In genomic region chr1:227948493-227949260, GRCh38 we compare ENCODE assay signal across 8 cellular contexts. TPM values are rescaled to one million over a fixed set of nuclear protein-coding genes. Genes with fewer than 3 reads are reported as not detected.
DNase-seq lines count a peak whose midpoint lies in the region; ATAC-seq and TF ChIP-seq lines count a peak whose summit lies in the region.

No MANE protein-coding gene starts in this region.

- H3K4me3 ChIP-seq in Caco-2 (ENCODE audit: low read depth, low read length) (peak overlapping the region; percentile 58), endodermal cell (ENCODE audit: low read length) (peak overlapping the region; percentile 81), ovary (peak overlapping the region; percentile 67)

- H3K9me3 Mint-ChIP-seq in Caco-2 (ENCODE audit: unreplicated experiment) (no peaks in the 10 kb centered on the region), endodermal cell (peaks cover under 1% of the 10 kb centered on the region)

- H3K36me3 Mint-ChIP-seq in Caco-2 (ENCODE audit: insufficient read depth, unreplicated experiment) (peaks cover 5% of the 10 kb centered on the region), endodermal cell (ENCODE audit: low read depth) (no peaks in the 10 kb centered on the region)

- DNase-seq in Caco-2 (peak in 1 of 2 experiments; percentile 10), NCI-H345 (lab: John Stamatoyannopoulos, UW) (peak; percentile 34), endodermal cell (no peak), ovary (no peak), AML-193 (lab: John Stamatoyannopoulos, UW) (no peak)
- no peak for DNase-seq in activated CD4-positive, CD25-positive, alpha-beta regulatory T cell (lab: John Stamatoyannopoulos, UW)

- H3K36me3 ChIP-seq in Caco-2 (ENCODE audit: control insufficient read depth, insufficient read depth, low read length) (no peaks in the 10 kb centered on the region), endodermal cell (ENCODE audit: control insufficient read depth, insufficient read depth, low read length) (no peaks in the 10 kb centered on the region), ovary (no peaks in the 10 kb centered on the region)

- CTCF ChIA-PET in Caco-2 (lab: Charles Lee): interaction anchor here (0.9 kb wide), 2 partner anchors 161 to 467 kb away, joined by 3 read pairs; no protein-coding TSS in a partner anchor

- no peaks in the 10 kb centered on the region for H3K27me3 ChIP-seq in Caco-2 (replicated peaks; ENCODE audit: control insufficient read depth, insufficient read depth, low read length)
- H3K27me3 ChIP-seq in endodermal cell (ENCODE audit: control insufficient read depth, insufficient read depth, low read length, poor library complexity, severe bottlenecking): peaks cover 24% of the 10 kb centered on the region
- no peaks in the 10 kb centered on the region for H3K27me3 ChIP-seq in ovary

- H3K4me1 ChIP-seq in Caco-2 (peaks cover 9% of the 10 kb centered on the region), endodermal cell (ENCODE audit: control insufficient read depth, insufficient read depth, low read length) (no peaks in the 10 kb centered on the region), ovary (ENCODE audit: insufficient read depth) (peaks cover 10% of the 10 kb centered on the region)

- no peak overlapping the region for H3K27ac Mint-ChIP-seq in Caco-2 (ENCODE audit: unreplicated experiment)
- H3K27ac Mint-ChIP-seq in endodermal cell: no peak overlapping the region

- H3K4me3 Mint-ChIP-seq in Caco-2 (ENCODE audit: unreplicated experiment): peak overlapping the region; percentile 65
- peak overlapping the region; percentile 64 for H3K4me3 Mint-ChIP-seq in endodermal cell

- no peak for TF ChIP-seq EP300 in ovary (IDR thresholded peaks at IDR 0.05)

- no peak for TF ChIP-seq CTCF in Caco-2 (IDR thresholded peaks at IDR 0.05; ENCODE audit: insufficient read depth in 1 of 2, low read depth in 1 of 2, low read length in 1 of 2, severe bottlenecking in 1 of 2, unreplicated experiment in 1 of 2)
- no peak for TF ChIP-seq CTCF in endodermal cell (conservative IDR thresholded peaks at IDR 0.05)
- TF ChIP-seq CTCF in ovary (IDR thresholded peaks at IDR 0.05): no peak

- no peak for ATAC-seq in GM18511 (IDR thresholded peaks at IDR 0.05; ENCODE audit: unreplicated experiment)
- ATAC-seq in HG02884 (IDR thresholded peaks at IDR 0.05; ENCODE audit: unreplicated experiment): no peak

- POLR2A ChIA-PET in Caco-2 (lab: Charles Lee): interaction anchor here (0.6 kb wide), 1 partner anchor 98 kb away, joined by 3 read pairs; no protein-coding TSS in a partner anchor

- TF ChIP-seq POLR2A in ovary (IDR thresholded peaks at IDR 0.05): no peak

- H3K4me1 Mint-ChIP-seq in Caco-2 (ENCODE audit: low read depth, unreplicated experiment): peaks cover 6% of the 10 kb centered on the region
- H3K4me1 Mint-ChIP-seq in endodermal cell: peaks cover 5% of the 10 kb centered on the region

- WGBS in endodermal cell (ENCODE audit: insufficient coverage in 1 of 2, insufficient read length in 1 of 2), 2 experiments: 34 to 35% methylated on average over 16 to 25 of the region's 25 CpGs
- WGBS in ovary, 3 donors: 18 to 25% (median 24%) methylated on average over 23 to 25 of the region's 25 CpGs

- H3K27me3 Mint-ChIP-seq in Caco-2 (ENCODE audit: insufficient read depth, unreplicated experiment) (peaks cover 4% of the 10 kb centered on the region), endodermal cell (ENCODE audit: insufficient read depth) (peaks cover 48% of the 10 kb centered on the region)

- H3K27ac ChIP-seq in endodermal cell (ENCODE audit: low read depth, low read length): no peak overlapping the region
- peak overlapping the region; percentile 67 to 70 for H3K27ac ChIP-seq in ovary

- H3K9me3 ChIP-seq in Caco-2 (no peaks in the 10 kb centered on the region), endodermal cell (ENCODE audit: control insufficient read depth, low read length) (no peaks in the 10 kb centered on the region), ovary (no peaks in the 10 kb centered on the region)

- BruUV-seq in Caco-2 (replicated peaks; lab: Mats Ljungman, UMichigan): no TSS peak

- no peak overlapping the region for H3K9ac ChIP-seq in endodermal cell (ENCODE audit: extremely low read depth, low read length, poor library complexity, severe bottlenecking)

- intact Hi-C loops in Caco-2 (cut with micrococcal nuclease; ENCODE audit: unreplicated experiment): no loop called here
- intact Hi-C loops in ovary (cut with DNase I): loop anchor here (5.0 to 10.0 kb wide), 4 partner anchors 184 to 466 kb away; partner anchors contain the start of genes JMJD4 (in 2 of the 4) and SNAP47 (in 2 of the 4)

RNA-seq across cellular contexts. Expression of gene WNT9A, which starts 0.9 kb away (rescaled TPM):
- 0.32 and 0.68 TPM in 2 replicates for total RNA-seq in Caco-2 (2022)
- 1 to 10 TPM; 1.2 to 1.7 TPM for total RNA-seq in endodermal cell
- polyA plus RNA-seq in endodermal cell (2013, experiment 1 of 2): 4.7 TPM
- 5.5 TPM for polyA plus RNA-seq in endodermal cell (2013, experiment 2 of 2)
- total RNA-seq in ovary: 10 to 100 TPM in 3 of 7 donors, 1 to 10 TPM in 4; 3.9 to 15.9 (median 9.8) TPM
- polyA plus RNA-seq in ovary: 10 to 100 TPM in 1 of 2 donors, 1 to 10 TPM in 1; 1.1 to 10.8 TPM

RNA-seq across cellular contexts. Expression of gene WNT3A, which starts 58.1 kb away (rescaled TPM):
- 0.09 TPM in 2 replicates for total RNA-seq in Caco-2 (2022)
- total RNA-seq in endodermal cell: under 1 TPM; 0.11 to 0.46 TPM
- polyA plus RNA-seq in endodermal cell (2013, experiment 1 of 2): 40.2 TPM
- polyA plus RNA-seq in endodermal cell (2013, experiment 2 of 2): 36.6 TPM
- total RNA-seq in ovary: not detected
- not detected for polyA plus RNA-seq in ovary
